ENCODE assay signal across 20 cellular contexts in the genomic region with DNA sequence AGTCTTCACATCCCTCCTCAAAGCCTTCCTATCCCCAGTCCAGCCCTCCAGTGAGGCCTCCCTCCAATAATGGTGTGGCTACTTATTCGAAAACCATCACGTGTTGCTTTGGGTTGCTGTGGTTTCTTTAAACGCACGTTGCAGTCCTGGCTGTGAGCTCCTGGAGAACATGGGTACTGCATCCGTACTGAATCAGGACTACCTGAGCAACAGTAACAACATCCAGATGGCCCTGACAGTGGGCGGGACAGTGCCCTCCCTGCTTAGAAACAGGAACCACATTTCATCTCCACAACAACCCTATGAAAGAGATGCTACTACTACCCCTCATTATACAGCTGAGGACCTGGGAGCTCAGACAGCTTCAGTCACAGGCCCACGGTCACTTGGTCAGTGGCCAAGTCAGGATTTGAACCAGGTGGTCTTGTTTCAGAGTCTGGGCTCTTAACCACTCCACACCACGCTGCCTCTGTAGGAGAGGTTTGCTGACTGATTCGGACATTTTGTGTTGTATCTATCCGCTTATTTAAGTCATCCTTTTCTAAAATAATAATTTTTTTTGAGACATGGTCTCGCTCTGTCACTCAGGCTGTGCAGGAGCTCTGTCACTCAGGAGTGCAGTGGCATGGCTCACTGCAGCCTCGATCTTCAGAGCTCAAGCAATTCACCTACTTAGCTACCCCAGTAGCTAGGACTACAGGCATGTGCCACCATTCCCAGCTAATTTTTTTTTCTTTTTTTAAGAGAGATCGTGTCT.
DNase-seq lines count a peak whose midpoint lies in the region; ATAC-seq and TF ChIP-seq lines count a peak whose summit lies in the region.
"Had no signal": no experiment of that assay in that cellular context is flagged by ENCODE, and none has a peak within 500 bp of the region (broad histone marks: within the 10 kb centered on the region; RNA-seq: fewer than 3 reads in every experiment).

No MANE protein-coding gene starts in this region.

- TF ChIP-seq POLR2A in heart left ventricle (IDR thresholded peaks at IDR 0.05): no peak

- DNase-seq in heart left ventricle (no peak), cardiac septum (ENCODE audit: low spot score) (no peak), NCI-H2171 (lab: John Stamatoyannopoulos, UW) (peak; percentile 10), coronary artery (ENCODE audit: low spot score) (peak; percentile 40), hepatocyte (ENCODE audit: low spot score) (no peak), neuronal stem cell (ENCODE audit: low spot score) (no peak), RKO (ENCODE audit: low spot score) (no peak)
- DNase-seq: activated CD4-positive, alpha-beta memory T cell treated with anti-CD3 and anti-CD28 coated beads for 36 hours; activated T-cell treated with anti-CD3 and anti-CD28 coated beads, Interleukin-2, amount 50 U/mL, for 24 hours; CD4-positive, alpha-beta T cell; DND-41; foreskin melanocyte; H7; KG1; NCI-H1105; NCI-H226; ovary had no signal

- H3K79me1 ChIP-seq in neuronal stem cell (ENCODE audit: low read depth, low read length): no peaks in the 10 kb centered on the region

- H3K9ac ChIP-seq in skeletal muscle tissue (ENCODE audit: low read depth in 1 of 3, low read length in 3 of 3) (peak overlapping the region in 1 of 3 donors; percentile 23), neuronal stem cell (ENCODE audit: low read depth, low read length, poor library complexity) (no peak overlapping the region)

- peak in 1 of 4 donors; percentile 17 for ATAC-seq in heart left ventricle

- WGBS in heart left ventricle, 4 donors: 63 to 74% (median 65%) methylated on average over 13 of the region's 13 CpGs
- WGBS in hepatocyte (ENCODE audit: low lambda C conversion rate, missing lambda C conversion rate): 84% methylated on average over 13 of the region's 13 CpGs
- no CpG with 5 or more reads among the region's 13 CpGs for WGBS in neuronal stem cell (ENCODE audit: extremely low coverage in 2 of 2, insufficient read length in 2 of 2, insufficient replicate concordance in 1 of 2), 2 donors

- no peak overlapping the region for H2BK15ac ChIP-seq in neuronal stem cell (ENCODE audit: low read length)

- no peak overlapping the region for H3K4ac ChIP-seq in neuronal stem cell (ENCODE audit: low read length)

- H3K27ac ChIP-seq in heart left ventricle (peak overlapping the region in 7 of 12 donors; percentile 1 to 87 (median 77)), coronary artery (no peak overlapping the region), skeletal muscle tissue (ENCODE audit: low read depth, low read length) (peak overlapping the region; percentile 36), hepatocyte (no peak overlapping the region), neuronal stem cell (replicated peaks; ENCODE audit: low read length) (no peak overlapping the region)
- H3K27ac ChIP-seq: epithelial cell of prostate, ovary, VCaP had no signal

- H2BK120ac ChIP-seq in neuronal stem cell (ENCODE audit: low read depth, low read length): no peak overlapping the region

- H3K9me3 ChIP-seq in heart left ventricle (no peaks in the 10 kb centered on the region), skeletal muscle tissue (ENCODE audit: control insufficient read depth in 3 of 3, low read length in 3 of 3) (no peaks in the 10 kb centered on the region), hepatocyte (ENCODE audit: low read depth) (no peaks in the 10 kb centered on the region), neuronal stem cell (replicated peaks in 1 of 2; ENCODE audit: control insufficient read depth in 2 of 2, insufficient read depth in 1 of 2, low read depth in 1 of 2, low read length in 2 of 2) (no peaks in the 10 kb centered on the region)
- H3K9me3 ChIP-seq: ovary had no signal

- H3K4me2 ChIP-seq in hepatocyte (no peak overlapping the region), neuronal stem cell (ENCODE audit: insufficient read depth, low read length, poor library complexity, severe bottlenecking) (no peak overlapping the region)

- H3K4me3 ChIP-seq in heart left ventricle (no peak overlapping the region), coronary artery (no peak overlapping the region), skeletal muscle tissue (ENCODE audit: low read length in 3 of 3) (peak overlapping the region in 1 of 3 donors; percentile 17), hepatocyte (no peak overlapping the region), neuronal stem cell (ENCODE audit: low read length in 2 of 2) (no peak overlapping the region)
- H3K4me3 ChIP-seq: ovary had no signal

- no peaks in the 10 kb centered on the region for H3K9me2 ChIP-seq in hepatocyte (replicated peaks; ENCODE audit: insufficient read depth)

- no peak overlapping the region for H3K23ac ChIP-seq in neuronal stem cell (ENCODE audit: low read depth, low read length, poor library complexity)

- H3K4me1 ChIP-seq in heart left ventricle: peaks cover 0 to 71% (median 28%) of the 10 kb centered on the region in 12 donors
- peaks cover 47 to 59% (median 56%) of the 10 kb centered on the region in 3 donors for H3K4me1 ChIP-seq in skeletal muscle tissue (ENCODE audit: control insufficient read depth in 3 of 3, insufficient read depth in 3 of 3, low read length in 3 of 3)
- no peaks in the 10 kb centered on the region for H3K4me1 ChIP-seq in hepatocyte (ENCODE audit: insufficient read depth)
- peaks cover 3 to 11% of the 10 kb centered on the region in 2 donors for H3K4me1 ChIP-seq in neuronal stem cell (ENCODE audit: control insufficient read depth in 2 of 2, insufficient read depth in 1 of 2, low read depth in 1 of 2, low read length in 2 of 2)

- no peak overlapping the region for H2BK12ac ChIP-seq in neuronal stem cell (ENCODE audit: low read length)

- H2AFZ ChIP-seq in hepatocyte (no peak overlapping the region), neuronal stem cell (ENCODE audit: low read length) (no peak overlapping the region)

- no peaks in the 10 kb centered on the region for H3K36me3 ChIP-seq in heart left ventricle
- no peaks in the 10 kb centered on the region for H3K36me3 ChIP-seq in skeletal muscle tissue (ENCODE audit: control insufficient read depth in 3 of 3, insufficient read depth in 3 of 3, low read length in 3 of 3)
- H3K36me3 ChIP-seq in hepatocyte (replicated peaks; ENCODE audit: insufficient read depth, low read depth): no peaks in the 10 kb centered on the region
- H3K36me3 ChIP-seq in neuronal stem cell (replicated peaks in 1 of 2; ENCODE audit: control insufficient read depth in 2 of 2, insufficient read depth in 2 of 2, low read length in 2 of 2): no peaks in the 10 kb centered on the region
- H3K36me3 ChIP-seq: ovary had no signal

- no peak overlapping the region for H3K14ac ChIP-seq in neuronal stem cell (ENCODE audit: low read length)

- no peak overlapping the region for H2AK5ac ChIP-seq in neuronal stem cell (ENCODE audit: low read depth, low read length)

- H2BK5ac ChIP-seq in neuronal stem cell (ENCODE audit: low read length): no peak overlapping the region

- H3K79me2 ChIP-seq in hepatocyte: no peaks in the 10 kb centered on the region

- H4K8ac ChIP-seq in neuronal stem cell (ENCODE audit: low read depth, low read length): no peak overlapping the region

- intact Hi-C loops in heart left ventricle (cut with DNase I) (loop anchor here in 1 of 10 donors (5.0 kb wide), 1 partner anchor 87 kb away; no protein-coding TSS in a partner anchor), cardiac septum (cut with DNase I) (no loop called here)

- no peak overlapping the region for H4K91ac ChIP-seq in neuronal stem cell (ENCODE audit: low read depth, low read length, poor library complexity)

- TF ChIP-seq CTCF in heart left ventricle (IDR thresholded peaks at IDR 0.05) (no peak), coronary artery (IDR thresholded peaks at IDR 0.05) (no peak), hepatocyte (IDR thresholded peaks at IDR 0.05; ENCODE audit: poor library complexity) (no peak)

- no peak overlapping the region for H3K18ac ChIP-seq in neuronal stem cell (ENCODE audit: low read length)

- no peaks in the 10 kb centered on the region for H4K20me1 ChIP-seq in hepatocyte (ENCODE audit: insufficient read depth, poor library complexity, severe bottlenecking)

- no peaks in the 10 kb centered on the region for H3K27me3 ChIP-seq in heart left ventricle
- no peaks in the 10 kb centered on the region for H3K27me3 ChIP-seq in skeletal muscle tissue (ENCODE audit: control insufficient read depth in 3 of 3, insufficient read depth in 3 of 3, low read length in 3 of 3)
- H3K27me3 ChIP-seq in hepatocyte: no peaks in the 10 kb centered on the region
- no peaks in the 10 kb centered on the region for H3K27me3 ChIP-seq in neuronal stem cell (ENCODE audit: control insufficient read depth in 3 of 3, insufficient read depth in 3 of 3, low read depth in 1 of 3, low read length in 3 of 3)
- H3K27me3 ChIP-seq: ovary had no signal

Comparison
In these comparisons a context has a peak if more than half of its experiments do, and no peak if none do; other contexts are left out.
1. DNase-seq: peak in NCI-H2171 (single experiment) and coronary artery (single experiment); none in heart left ventricle (0 of 5), cardiac septum (single experiment), hepatocyte (single experiment), neuronal stem cell (single experiment) and RKO (single experiment).
2. H3K27ac ChIP-seq: peak in heart left ventricle (7 of 12) and skeletal muscle tissue (single experiment); none in coronary artery (0 of 2), hepatocyte (single experiment) and neuronal stem cell (single experiment).